In the genomic region with DNA sequence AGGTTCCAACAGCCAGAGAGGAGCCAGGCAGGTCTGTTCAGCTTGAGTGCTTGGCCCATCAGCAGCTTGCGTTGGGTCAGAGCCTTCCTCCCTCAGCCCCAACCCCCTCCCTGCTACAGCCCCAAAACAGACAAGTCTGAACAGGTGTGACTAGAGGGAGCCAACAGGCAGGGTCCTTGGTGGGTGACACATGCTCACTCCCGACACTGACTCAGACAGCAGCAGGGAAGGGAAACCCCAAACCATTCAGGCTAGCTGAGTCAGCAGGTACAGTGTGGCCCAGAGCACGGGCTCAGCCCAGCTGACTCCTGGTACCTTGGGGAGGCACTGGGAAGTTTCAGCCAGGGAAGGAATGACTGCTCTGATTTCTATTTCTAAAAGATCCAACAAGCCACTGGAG, we compare ENCODE assay signal across 7 cellular contexts.
DNase-seq lines count a peak whose midpoint lies in the region; ATAC-seq, FAIRE-seq and TF ChIP-seq lines count a peak whose summit lies in the region.
"Not testable (repeated sequence)": the region's sequence is repeated elsewhere in the genome, so short reads cannot be mapped to it uniquely, and the experiment has no call there.

No MANE protein-coding gene starts in this region.

- not testable (repeated sequence) for H3K27me3 Mint-ChIP-seq in activated B cell treated with CpG ODN at 0.5 μM for 24 hours; activated T-helper 17 cell treated with anti-CD3 and anti-CD28 coated beads, Interleukin-2, amount 50 U/mL, for 72 hours; stimulated activated memory B cell treated with anti-CD40 and anti-IgM and Interleukin-4, amounts not matched to agents 10 μg/mL and 1 μg/mL and 100 μg/mL, for 72 hours

- H3K4me3 ChIP-seq in lower lobe of right lung, result not testable (repeated sequence)

- H3K36me3 ChIP-seq in lower lobe of right lung, result not testable (repeated sequence)

- TF ChIP-seq CTCF in activated B cell treated with CpG ODN at 0.5 μM for 24 hours (IDR thresholded peaks at IDR 0.05); foreskin keratinocyte (conservative IDR thresholded peaks at IDR 0.05); lower lobe of right lung (IDR thresholded peaks at IDR 0.05): not testable (repeated sequence)

- H3K4me1 ChIP-seq in foreskin keratinocyte, lower lobe of right lung: not testable (repeated sequence)

- not testable (repeated sequence) for H3K9me3 Mint-ChIP-seq in activated B cell treated with CpG ODN at 0.5 μM for 24 hours; activated T-helper 17 cell treated with anti-CD3 and anti-CD28 coated beads, Interleukin-2, amount 50 U/mL, for 72 hours; stimulated activated memory B cell treated with anti-CD40 and anti-IgM and Interleukin-4, amounts not matched to agents 10 μg/mL and 1 μg/mL and 100 μg/mL, for 72 hours

- H3K27ac Mint-ChIP-seq in activated B cell treated with CpG ODN at 0.5 μM for 24 hours; activated T-helper 17 cell treated with anti-CD3 and anti-CD28 coated beads, Interleukin-2, amount 50 U/mL, for 72 hours; stimulated activated memory B cell treated with anti-CD40 and anti-IgM and Interleukin-4, amounts not matched to agents 10 μg/mL and 1 μg/mL and 100 μg/mL, for 72 hours: not testable (repeated sequence)

- H3K4me3 Mint-ChIP-seq in activated B cell treated with CpG ODN at 0.5 μM for 24 hours; activated T-helper 17 cell treated with anti-CD3 and anti-CD28 coated beads, Interleukin-2, amount 50 U/mL, for 72 hours; stimulated activated memory B cell treated with anti-CD40 and anti-IgM and Interleukin-4, amounts not matched to agents 10 μg/mL and 1 μg/mL and 100 μg/mL, for 72 hours: not testable (repeated sequence)

- peak; percentile 86 for FAIRE-seq in HTR-8/SVneo (lab: Jason Lieb, UNC)

- not testable (repeated sequence) for H3K4me1 Mint-ChIP-seq in activated B cell treated with CpG ODN at 0.5 μM for 24 hours; activated T-helper 17 cell treated with anti-CD3 and anti-CD28 coated beads, Interleukin-2, amount 50 U/mL, for 72 hours; stimulated activated memory B cell treated with anti-CD40 and anti-IgM and Interleukin-4, amounts not matched to agents 10 μg/mL and 1 μg/mL and 100 μg/mL, for 72 hours

- CTCF ChIA-PET in activated B cell treated with CpG ODN at 0.5 μM for 24 hours (lab: Charles Lee), result not testable (repeated sequence)

- POLR2A ChIA-PET in activated B cell treated with CpG ODN at 0.5 μM for 24 hours (lab: Charles Lee), result not testable (repeated sequence)

- H3K27ac ChIP-seq in foreskin keratinocyte, lower lobe of right lung: not testable (repeated sequence)

- not testable (repeated sequence) for H3K36me3 Mint-ChIP-seq in activated B cell treated with CpG ODN at 0.5 μM for 24 hours (ENCODE audit: low read depth); activated T-helper 17 cell treated with anti-CD3 and anti-CD28 coated beads, Interleukin-2, amount 50 U/mL, for 72 hours (ENCODE audit: low read depth); stimulated activated memory B cell treated with anti-CD40 and anti-IgM and Interleukin-4, amounts not matched to agents 10 μg/mL and 1 μg/mL and 100 μg/mL, for 72 hours

- not testable (repeated sequence) for H3K27me3 ChIP-seq in foreskin keratinocyte; lower lobe of right lung (ENCODE audit: low read depth)

- H3K9me3 ChIP-seq in lower lobe of right lung, result not testable (repeated sequence)

- DNase-seq in HTR-8/SVneo (ENCODE audit: insufficient read length, low spot score); activated B cell treated with CpG ODN at 0.5 μM for 24 hours; foreskin keratinocyte; lower lobe of right lung: not testable (repeated sequence)

- peak; percentile 73 for ATAC-seq in GM18868 (IDR thresholded peaks at IDR 0.05; ENCODE audit: unreplicated experiment)
- ATAC-seq in activated B cell treated with CpG ODN at 0.5 μM for 24 hours (ENCODE audit: low read depth), result peak; percentile 70
- peak; percentile 97 for ATAC-seq in activated T-helper 17 cell treated with anti-CD3 and anti-CD28 coated beads, Interleukin-2, amount 50 U/mL, for 72 hours (replicated peaks)
- ATAC-seq in foreskin keratinocyte, result peak; percentile 96
- peak; percentile 54 to 60 for ATAC-seq in lower lobe of right lung
- ATAC-seq in stimulated activated memory B cell treated with anti-CD40 and anti-IgM and Interleukin-4, amounts not matched to agents 10 μg/mL and 1 μg/mL and 100 μg/mL, for 72 hours, result peak; percentile 79

- intact Hi-C loops in activated B cell treated with CpG ODN at 0.5 μM for 24 hours (cut with micrococcal nuclease); lower lobe of right lung (cut with DNase I): not testable (repeated sequence)
